ENCODE assay signal across 19 cellular contexts in the genomic region with DNA sequence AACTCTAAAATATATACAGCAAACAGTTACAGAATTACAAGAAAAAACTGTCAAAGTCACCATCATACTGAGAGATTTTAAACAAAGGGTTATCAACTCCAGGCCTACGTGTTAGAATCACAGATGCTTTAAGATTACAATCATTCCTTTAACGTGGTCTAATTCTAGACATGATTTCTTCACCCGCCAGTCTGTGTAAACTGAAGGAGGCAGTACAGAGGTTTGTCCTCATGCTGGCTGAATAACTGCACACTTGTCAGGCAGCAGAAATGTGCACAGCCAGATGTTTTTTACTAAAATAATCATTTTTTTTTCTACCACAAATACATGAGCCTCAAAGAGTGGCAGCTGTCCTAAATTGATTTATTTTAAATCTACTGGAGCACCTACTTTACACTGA. TPM values are rescaled to one million over a fixed set of nuclear protein-coding genes. Genes with fewer than 3 reads are reported as not detected.
DNase-seq lines count a peak whose midpoint lies in the region; ATAC-seq and TF ChIP-seq lines count a peak whose summit lies in the region.
"Had no signal": no experiment of that assay in that cellular context is flagged by ENCODE, and none has a peak within 500 bp of the region (broad histone marks: within the 10 kb centered on the region; RNA-seq: fewer than 3 reads in every experiment).

No MANE protein-coding gene starts in this region.

- no peak overlapping the region for H3K23ac ChIP-seq in trophoblast cell (ENCODE audit: low read length)

- no peak overlapping the region for H2AFZ ChIP-seq in trophoblast cell (ENCODE audit: insufficient read depth, low read length, poor library complexity)
- H2AFZ ChIP-seq: GM23248 had no signal

- TF ChIP-seq CTCF in AG10803 (conservative IDR thresholded peaks at IDR 0.05; ENCODE audit: low read length) (0 out of 2 replicates have a peak, but pooled peaks have one; percentile 17), CD14-positive monocyte (IDR thresholded peaks at IDR 0.05) (peak; percentile 9)

- no peak overlapping the region for H2BK120ac ChIP-seq in trophoblast cell (ENCODE audit: insufficient read depth, low read length, poor library complexity)

- DNase-seq in AG10803 (ENCODE audit: low read depth) (peak; percentile 39), CD14-positive monocyte (ENCODE audit: low spot score) (no peak), RPMI8226 (peak; percentile 56), trophoblast cell (peak; percentile 70 to 89), HuH-7 (ENCODE audit: low spot score) (no peak)
- DNase-seq in activated effector memory CD4-positive, alpha-beta T cell treated with Interleukin-2 at 50 U/mL for 16 hours: no peak
- DNase-seq: BE2C; CD4-positive, alpha-beta memory T cell; DMS153; DMS79; GF-D8; GM23248; HCEC 1CT; HFFc6; IMR-90; Karpas-422; KBM-7 had no signal

- no peaks in the 10 kb centered on the region for H3K36me3 Mint-ChIP-seq in CD14-positive monocyte
- H3K36me3 Mint-ChIP-seq: CD4-positive, alpha-beta memory T cell had no signal

- H3K9ac ChIP-seq in trophoblast cell (ENCODE audit: low read length): no peak overlapping the region
- H3K9ac ChIP-seq: GM23248 had no signal

- H4K8ac ChIP-seq in trophoblast cell (ENCODE audit: low read depth, low read length): no peak overlapping the region

- peaks cover 5 to 11% (median 7%) of the 10 kb centered on the region in 3 donors for H3K27me3 Mint-ChIP-seq in CD14-positive monocyte (ENCODE audit: low read depth in 3 of 3)

- no peaks in the 10 kb centered on the region for H3K36me3 ChIP-seq in trophoblast cell (ENCODE audit: control insufficient read depth in 1 of 2, insufficient read depth in 2 of 2, low read length in 2 of 2)
- H3K36me3 ChIP-seq: BE2C had no signal

- no peak overlapping the region for H3K4me3 ChIP-seq in AG10803 (ENCODE audit: low read length)
- H3K4me3 ChIP-seq in trophoblast cell (ENCODE audit: low read depth, low read length): no peak overlapping the region
- H3K4me3 ChIP-seq: GM23248 had no signal

- no peak overlapping the region for H3K27ac ChIP-seq in trophoblast cell (ENCODE audit: low read depth, low read length)
- H3K27ac ChIP-seq: C4-2B, GM23248 had no signal

- H3K27ac Mint-ChIP-seq in CD14-positive monocyte: no peak overlapping the region
- H3K27ac Mint-ChIP-seq: CD4-positive, alpha-beta memory T cell; HFFc6 had no signal

- WGBS in trophoblast cell (ENCODE audit: extremely low coverage, insufficient coverage, insufficient read length): no CpG with 5 or more reads among the region's 3 CpGs

- no peaks in the 10 kb centered on the region for H3K27me3 ChIP-seq in trophoblast cell (ENCODE audit: insufficient read depth, low read length)
- H3K27me3 ChIP-seq: BE2C had no signal

- H3K9me3 Mint-ChIP-seq in CD14-positive monocyte: peaks cover 7 to 15% (median 12%) of the 10 kb centered on the region in 7 donors

- H2BK12ac ChIP-seq in trophoblast cell (ENCODE audit: low read length): no peak overlapping the region

- intact Hi-C loops in CD14-positive monocyte (cut with micrococcal nuclease): no loop called here

- no peak overlapping the region for H4K12ac ChIP-seq in trophoblast cell (ENCODE audit: low read depth, low read length)

- H2AK5ac ChIP-seq in trophoblast cell (ENCODE audit: low read length): no peak overlapping the region

- no peak for ATAC-seq in HG03571 (IDR thresholded peaks at IDR 0.05; ENCODE audit: unreplicated experiment)

- no peaks in the 10 kb centered on the region for H3K4me1 ChIP-seq in trophoblast cell (ENCODE audit: control insufficient read depth in 1 of 2, insufficient read depth in 2 of 2, low read length in 2 of 2)
- H3K4me1 ChIP-seq: BE2C had no signal

- H3K4ac ChIP-seq in trophoblast cell (ENCODE audit: low read depth, low read length): no peak overlapping the region

- H4K91ac ChIP-seq in trophoblast cell (ENCODE audit: low read depth, low read length): no peak overlapping the region

- no peak overlapping the region for H2BK5ac ChIP-seq in trophoblast cell (ENCODE audit: low read depth, low read length, poor library complexity)

- no peaks in the 10 kb centered on the region for H3K9me3 ChIP-seq in trophoblast cell (ENCODE audit: insufficient read depth, low read depth, low read length)
- H3K9me3 ChIP-seq: BE2C had no signal

- no peak overlapping the region for H3K4me2 ChIP-seq in trophoblast cell (ENCODE audit: low read length)

- H3K18ac ChIP-seq in trophoblast cell (ENCODE audit: low read length): no peak overlapping the region

- no peaks in the 10 kb centered on the region for H3K79me1 ChIP-seq in trophoblast cell (ENCODE audit: low read length)

- peaks cover 7% of the 10 kb centered on the region for H3K4me1 Mint-ChIP-seq in CD14-positive monocyte

- no peaks in the 10 kb centered on the region for H3K79me2 ChIP-seq in trophoblast cell (ENCODE audit: control insufficient read depth, insufficient read depth, low read length, poor library complexity)

- no peak overlapping the region for H3K4me3 Mint-ChIP-seq in CD14-positive monocyte
- H3K4me3 Mint-ChIP-seq: CD4-positive, alpha-beta memory T cell; HFFc6 had no signal

- H3K14ac ChIP-seq in trophoblast cell (ENCODE audit: low read length): no peak overlapping the region

RNA-seq across cellular contexts. Expression of gene NEURL3, which starts 15.5 kb away (rescaled TPM):
- polyA plus RNA-seq in CD14-positive monocyte: not detected
- 0.47 and 0.51 TPM in 2 replicates for polyA plus RNA-seq in trophoblast cell (2013)
- polyA plus RNA-seq: CD4-positive, alpha-beta memory T cell; GM23248; IMR-90 had no signal

RNA-seq across cellular contexts. Expression of gene ARID5A, which starts 15.9 kb away (rescaled TPM):
- 10 to 100 TPM; 27.8 to 37.7 TPM for polyA plus RNA-seq in CD14-positive monocyte
- polyA plus RNA-seq in trophoblast cell (2013): 1.3 and 1.4 TPM in 2 replicates

Comparison
In these comparisons a context has a peak if more than half of its experiments do, and no peak if none do; other contexts are left out.
1. DNase-seq: peak in AG10803 (single experiment), RPMI8226 (single experiment) and trophoblast cell (2 of 2); none in CD14-positive monocyte (single experiment), HuH-7 (single experiment) and activated effector memory CD4-positive, alpha-beta T cell treated with Interleukin-2 at 50 U/mL for 16 hours (single experiment).